23 cellular contexts compared by ENCODE assay signal in genomic region chr5:94361832-94362754, GRCh38.
A peak's percentile ranks its signal among the peaks of the same experiment; 100 is the strongest.
DNase-seq lines count a peak whose midpoint lies in the region; ATAC-seq, FAIRE-seq and TF ChIP-seq lines count a peak whose summit lies in the region.
"Had no signal": no experiment of that assay in that cellular context is flagged by ENCODE, and none has a peak within 500 bp of the region (broad histone marks: within the 10 kb centered on the region; RNA-seq: fewer than 3 reads in every experiment).

No MANE protein-coding gene starts in this region.

- intact Hi-C loops in OCI-LY7 (cut with micrococcal nuclease; ENCODE audit: unreplicated experiment), result no loop called here

- H3K27me3 ChIP-seq in GM23338 (ENCODE audit: insufficient read depth), result no peaks in the 10 kb centered on the region
- H3K27me3 ChIP-seq in keratinocyte (ENCODE audit: control insufficient read depth, extremely low read depth, insufficient read depth, low read length), result no peaks in the 10 kb centered on the region
- H3K27me3 ChIP-seq: heart right ventricle, right lobe of liver had no signal

- peak; percentile 92 for FAIRE-seq in keratinocyte (lab: Jason Lieb, UNC)
- FAIRE-seq: colon, TTC549 had no signal

- H4K20me1 ChIP-seq in GM23338 (replicated peaks; ENCODE audit: insufficient read depth) (no peaks in the 10 kb centered on the region), keratinocyte (ENCODE audit: control insufficient read depth, extremely low read depth, insufficient read depth, low read length) (no peaks in the 10 kb centered on the region), OCI-LY7 (ENCODE audit: insufficient read depth, low read length) (no peaks in the 10 kb centered on the region)

- H3K9me2 ChIP-seq in GM23338 (ENCODE audit: insufficient read depth) (no peaks in the 10 kb centered on the region), OCI-LY7 (ENCODE audit: insufficient read depth, low read length) (no peaks in the 10 kb centered on the region)

- CTCF ChIA-PET in RWPE1 (lab: Yijun Ruan, JAX), result no interaction called here
- CTCF ChIA-PET in OCI-LY7 (lab: Charles Lee; ENCODE audit: unreplicated experiment), result no interaction called here

- H3K27ac Mint-ChIP-seq in GM23338, result peak overlapping the region; percentile 94
- H3K27ac Mint-ChIP-seq: activated CD4-positive, alpha-beta T cell treated with anti-CD3 and anti-CD28 coated beads for 36 hours; activated naive CD8-positive, alpha-beta T cell treated with anti-CD3 and anti-CD28 coated beads for 36 hours; CD8-positive, alpha-beta T cell; nephron progenitor cell had no signal

- peak overlapping the region; percentile 92 for H3K4me3 Mint-ChIP-seq in GM23338
- H3K4me3 Mint-ChIP-seq: activated CD4-positive, alpha-beta T cell treated with anti-CD3 and anti-CD28 coated beads for 36 hours; activated naive CD8-positive, alpha-beta T cell treated with anti-CD3 and anti-CD28 coated beads for 36 hours; CD8-positive, alpha-beta T cell; nephron progenitor cell had no signal

- H3K9me3 ChIP-seq in keratinocyte (ENCODE audit: control insufficient read depth, low read depth, low read length), result no peaks in the 10 kb centered on the region
- H3K9me3 ChIP-seq in OCI-LY7 (ENCODE audit: low read length), result no peaks in the 10 kb centered on the region
- H3K9me3 ChIP-seq: heart right ventricle, right lobe of liver had no signal

- H3F3A ChIP-seq in GM23338 (replicated peaks; ENCODE audit: low read depth), result no peaks in the 10 kb centered on the region

- peaks cover 7% of the 10 kb centered on the region for H3K27me3 Mint-ChIP-seq in GM23338 (ENCODE audit: insufficient read depth, low read depth, poor library complexity)
- H3K27me3 Mint-ChIP-seq: activated CD4-positive, alpha-beta T cell treated with anti-CD3 and anti-CD28 coated beads for 36 hours; activated naive CD8-positive, alpha-beta T cell treated with anti-CD3 and anti-CD28 coated beads for 36 hours had no signal

- H3K9ac ChIP-seq in keratinocyte (ENCODE audit: control insufficient read depth, extremely low read depth, insufficient read depth, low read length), result no peak overlapping the region
- H3K9ac ChIP-seq: parathyroid adenoma had no signal

- dilution Hi-C loops in keratinocyte (cut with MboI; ENCODE audit: extremely low pct_ligation_motif_present, low sequenced_read_pairs), result no loop called here

- H3K79me2 ChIP-seq in GM23338 (replicated peaks; ENCODE audit: insufficient read depth) (peaks cover 48% of the 10 kb centered on the region), keratinocyte (ENCODE audit: control insufficient read depth, insufficient read depth, low read length) (no peaks in the 10 kb centered on the region), OCI-LY7 (ENCODE audit: insufficient read depth, low read depth, low read length) (no peaks in the 10 kb centered on the region)
- H3K79me2 ChIP-seq: parathyroid adenoma had no signal

- no peak overlapping the region for H2AFZ ChIP-seq in GM23338
- H2AFZ ChIP-seq in keratinocyte (ENCODE audit: control insufficient read depth, low read length), result no peak overlapping the region
- H2AFZ ChIP-seq in OCI-LY7 (ENCODE audit: low read length), result no peak overlapping the region
- H2AFZ ChIP-seq: parathyroid adenoma had no signal

- peak; percentile 92 for DNase-seq in GM23338 (ENCODE audit: low spot score)
- peak; percentile 58 for DNase-seq in RWPE1 (ENCODE audit: low spot score)
- DNase-seq in keratinocyte (ENCODE audit: low read depth, low spot score), result peak; percentile 38
- no peak for DNase-seq in DMS114 treated with DMSO at 0.1 percent for 48 hours (lab: John Stamatoyannopoulos, UW; ENCODE audit: unreplicated experiment)
- no peak for DNase-seq in OCI-LY7 (ENCODE audit: low spot score)
- no peak for DNase-seq in SKM-1 treated with dmso at 0.1 percent for 144 hours (lab: John Stamatoyannopoulos, UW; ENCODE audit: unreplicated experiment)
- DNase-seq: activated CD4-positive, alpha-beta T cell treated with anti-CD3 and anti-CD28 coated beads for 36 hours; activated naive CD8-positive, alpha-beta T cell treated with anti-CD3 and anti-CD28 coated beads for 36 hours; CD8-positive, alpha-beta T cell; DMS79 treated with DMSO at 0.1 percent for 48 hours; GOT3; heart right ventricle; NCI-H1048; NCI-H2029; nephron progenitor cell; right lobe of liver; RPMI8226; stimulated activated CD4-positive, alpha-beta T cell treated with anti-CD3 and anti-CD28 coated beads, Interleukin-15, amount 100 ng/mL, for 24 hours had no signal

- ATAC-seq in GM23338, result peak; percentile 93
- peak; percentile 66 for ATAC-seq in esophagus mucosa
- no peak for ATAC-seq in HG03571 (IDR thresholded peaks at IDR 0.05; ENCODE audit: unreplicated experiment)
- ATAC-seq: activated CD4-positive, alpha-beta T cell treated with anti-CD3 and anti-CD28 coated beads for 36 hours; CD8-positive, alpha-beta T cell; heart right ventricle; right lobe of liver had no signal

- H3K27ac ChIP-seq in GM23338 (ENCODE audit: low read depth) (peak overlapping the region; percentile 92), RWPE1 (no peak overlapping the region), keratinocyte (ENCODE audit: control insufficient read depth, insufficient read depth, low read length) (no peak overlapping the region), OCI-LY7 (ENCODE audit: low read depth, low read length, poor library complexity, severe bottlenecking) (no peak overlapping the region)
- H3K27ac ChIP-seq: heart right ventricle, parathyroid adenoma, right lobe of liver had no signal

- TF ChIP-seq CTCF in GM23338 (conservative IDR thresholded peaks at IDR 0.05; ENCODE audit: low read depth in 2 of 2) (no peak), RWPE1 (conservative IDR thresholded peaks at IDR 0.05; ENCODE audit: low read depth) (no peak), keratinocyte (optimal IDR thresholded peaks at IDR 0.05 in 1 of 3, IDR thresholded peaks at IDR 0.05 in 1 of 3, conservative IDR thresholded peaks at IDR 0.05 in 1 of 3; ENCODE audit: extremely low read depth in 1 of 3, insufficient read depth in 2 of 3, low read length in 3 of 3) (no peak), OCI-LY7 (conservative IDR thresholded peaks at IDR 0.05; ENCODE audit: low read length) (no peak)

- H3K4me1 Mint-ChIP-seq in GM23338, result peaks cover 57% of the 10 kb centered on the region
- H3K4me1 Mint-ChIP-seq: activated CD4-positive, alpha-beta T cell treated with anti-CD3 and anti-CD28 coated beads for 36 hours; activated naive CD8-positive, alpha-beta T cell treated with anti-CD3 and anti-CD28 coated beads for 36 hours; nephron progenitor cell had no signal

- H3K4me2 ChIP-seq in GM23338 (peak overlapping the region; percentile 81), keratinocyte (ENCODE audit: control insufficient read depth, extremely low read depth, insufficient read depth, low read depth, low read length) (no peak overlapping the region), OCI-LY7 (ENCODE audit: low read length) (no peak overlapping the region)

- H3K36me3 ChIP-seq in GM23338 (ENCODE audit: insufficient read depth) (no peaks in the 10 kb centered on the region), keratinocyte (ENCODE audit: control insufficient read depth in 2 of 2, extremely low read depth in 1 of 2, insufficient read depth in 2 of 2, low read length in 2 of 2) (no peaks in the 10 kb centered on the region), OCI-LY7 (ENCODE audit: insufficient read depth, low read length) (no peaks in the 10 kb centered on the region)
- H3K36me3 ChIP-seq: heart right ventricle, right lobe of liver had no signal

- peak overlapping the region; percentile 53 for H3K4me3 ChIP-seq in GM23338
- no peak overlapping the region for H3K4me3 ChIP-seq in keratinocyte (ENCODE audit: control insufficient read depth in 2 of 3, extremely low read depth in 1 of 3, insufficient read depth in 2 of 3, low read depth in 1 of 3, low read length in 3 of 3)
- H3K4me3 ChIP-seq in OCI-LY7 (ENCODE audit: low read depth, low read length, poor library complexity, severe bottlenecking), result no peak overlapping the region
- H3K4me3 ChIP-seq: heart right ventricle, right lobe of liver had no signal

- H3K36me3 Mint-ChIP-seq in GM23338 (ENCODE audit: low read depth), result peaks cover 51% of the 10 kb centered on the region
- H3K36me3 Mint-ChIP-seq: activated naive CD8-positive, alpha-beta T cell treated with anti-CD3 and anti-CD28 coated beads for 36 hours; CD8-positive, alpha-beta T cell had no signal

- no peaks in the 10 kb centered on the region for H3K9me1 ChIP-seq in keratinocyte (ENCODE audit: control insufficient read depth, extremely low read depth, insufficient read depth, low read length)

- POLR2A ChIA-PET in RWPE1 (lab: Yijun Ruan, JAX; ENCODE audit: low non-redundant PET) (no interaction called here), OCI-LY7 (lab: Charles Lee) (no interaction called here)

- H3K4me1 ChIP-seq in GM23338 (ENCODE audit: insufficient read depth) (peaks cover 35% of the 10 kb centered on the region), keratinocyte (ENCODE audit: control insufficient read depth, extremely low read depth, insufficient read depth, low read length) (peaks cover 13% of the 10 kb centered on the region), OCI-LY7 (ENCODE audit: insufficient read depth, low read length, poor library complexity, severe bottlenecking) (no peaks in the 10 kb centered on the region)
- H3K4me1 ChIP-seq: parathyroid adenoma, right lobe of liver had no signal

- no TSS peak for BruUV-seq in OCI-LY7 (replicated peaks; lab: Mats Ljungman, UMichigan)

- H3K9me3 Mint-ChIP-seq in GM23338, result peaks cover 12% of the 10 kb centered on the region
- H3K9me3 Mint-ChIP-seq: activated naive CD8-positive, alpha-beta T cell treated with anti-CD3 and anti-CD28 coated beads for 36 hours; CD8-positive, alpha-beta T cell had no signal

TF ChIP-seq in GM23338, 12 proteins besides CTCF, POLR2A, EP300 and RAD21 (continues in another document):
- TF ChIP-seq JUNB (IDR thresholded peaks at IDR 0.05; ENCODE audit: unreplicated experiment) (no peak), POLR2AphosphoS5 (IDR thresholded peaks at IDR 0.05; ENCODE audit: low read depth) (peak; percentile 65), EZH2phosphoT487 (IDR thresholded peaks at IDR 0.05; ENCODE audit: unreplicated experiment) (no peak), ZNF114 (CRISPR knock-in tag; IDR thresholded peaks at IDR 0.05) (no peak), ZNF331 (CRISPR knock-in tag; IDR thresholded peaks at IDR 0.05; ENCODE audit: low read depth) (no peak), EZH2 (IDR thresholded peaks at IDR 0.05; ENCODE audit: low read depth, unreplicated experiment) (no peak)
- TF ChIP-seq, protein P1, sequence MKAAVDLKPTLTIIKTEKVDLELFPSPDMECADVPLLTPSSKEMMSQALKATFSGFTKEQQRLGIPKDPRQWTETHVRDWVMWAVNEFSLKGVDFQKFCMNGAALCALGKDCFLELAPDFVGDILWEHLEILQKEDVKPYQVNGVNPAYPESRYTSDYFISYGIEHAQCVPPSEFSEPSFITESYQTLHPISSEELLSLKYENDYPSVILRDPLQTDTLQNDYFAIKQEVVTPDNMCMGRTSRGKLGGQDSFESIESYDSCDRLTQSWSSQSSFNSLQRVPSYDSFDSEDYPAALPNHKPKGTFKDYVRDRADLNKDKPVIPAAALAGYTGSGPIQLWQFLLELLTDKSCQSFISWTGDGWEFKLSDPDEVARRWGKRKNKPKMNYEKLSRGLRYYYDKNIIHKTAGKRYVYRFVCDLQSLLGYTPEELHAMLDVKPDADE (IDR thresholded peaks at IDR 0.05), result no peak

Comparison
In these comparisons a context has a peak if more than half of its experiments do, and no peak if none do; other contexts are left out.
1. DNase-seq: peak in GM23338 (single experiment), RWPE1 (single experiment) and keratinocyte (single experiment); none in DMS114 treated with DMSO at 0.1 percent for 48 hours (single experiment), OCI-LY7 (single experiment) and SKM-1 treated with dmso at 0.1 percent for 144 hours (single experiment).